Comparison of ENCODE assay signal across 9 cellular contexts in the genomic region with DNA sequence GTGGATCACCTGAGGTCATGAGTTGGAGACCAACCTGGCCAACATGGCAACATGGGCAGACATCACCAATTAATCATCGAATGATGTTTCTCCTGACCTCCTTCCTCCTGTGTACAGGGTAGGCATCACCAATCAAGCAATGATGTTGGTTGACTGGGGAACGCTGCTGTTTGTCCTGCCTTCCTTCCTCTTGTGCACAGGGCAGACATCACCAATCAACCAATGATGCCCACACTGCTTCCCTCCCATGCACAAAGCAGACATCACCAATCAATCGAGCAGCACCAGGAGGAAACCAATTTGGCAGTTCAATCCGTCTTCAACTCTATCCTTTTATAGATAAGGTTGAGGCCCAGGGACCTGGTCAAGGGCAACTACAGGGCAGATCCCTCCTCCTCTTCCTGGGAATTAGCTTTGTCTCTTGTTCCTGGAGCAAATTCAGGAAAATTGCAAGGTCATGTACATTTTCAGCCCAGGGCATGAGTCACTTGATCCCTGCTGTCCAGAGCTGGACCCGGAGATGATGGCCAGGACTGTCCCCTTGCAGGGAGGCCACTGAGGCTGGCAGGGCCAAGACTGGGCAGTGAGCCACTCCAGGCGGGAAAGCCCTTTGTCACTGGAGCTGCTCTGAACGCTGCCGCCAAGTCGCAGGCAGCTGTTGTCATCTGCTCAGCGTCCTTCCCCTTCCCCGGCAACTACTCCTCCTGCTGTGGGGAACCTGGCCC. TPM values are rescaled to one million over a fixed set of nuclear protein-coding genes. Genes with fewer than 3 reads are reported as not detected.
A peak's percentile ranks its signal among the peaks of the same experiment; 100 is the strongest.
DNase-seq lines count a peak whose midpoint lies in the region; ATAC-seq and TF ChIP-seq lines count a peak whose summit lies in the region.
"Had no signal": no experiment of that assay in that cellular context is flagged by ENCODE, and none has a peak within 500 bp of the region (broad histone marks: within the 10 kb centered on the region; RNA-seq: fewer than 3 reads in every experiment).

No MANE protein-coding gene starts in this region.

- intact Hi-C loops in natural killer cell (cut with micrococcal nuclease) (no loop called here), vagina (cut with DNase I) (no loop called here), tibial artery (cut with DNase I; ENCODE audit: low total_unique reads) (no loop called here)

- H3K27me3 Mint-ChIP-seq in natural killer cell treated with Interleukin-12 subunit alpha and Interleukin-12 subunit beta and Interleukin-15 and Interleukin-18, amount 100 ng/mL, for 72 hours, result no peaks in the 10 kb centered on the region
- peaks cover 0 to 3% of the 10 kb centered on the region in 2 donors for H3K27me3 Mint-ChIP-seq in natural killer cell (ENCODE audit: low read depth in 2 of 2)

- H3K27me3 ChIP-seq in vagina (no peaks in the 10 kb centered on the region), tibial artery (peaks cover 0 to 26% of the 10 kb centered on the region in 2 donors)

- H3K9me3 ChIP-seq in vagina (no peaks in the 10 kb centered on the region), tibial artery (no peaks in the 10 kb centered on the region)

- ATAC-seq in natural killer cell treated with Interleukin-12 subunit alpha and Interleukin-12 subunit beta and Interleukin-15 and Interleukin-18, amount 100 ng/mL, for 72 hours, result no peak
- no peak for ATAC-seq in natural killer cell
- ATAC-seq in HG03196 (IDR thresholded peaks at IDR 0.05; ENCODE audit: unreplicated experiment), result no peak

- peak; percentile 34 for DNase-seq in natural killer cell treated with Interleukin-12 subunit alpha and Interleukin-12 subunit beta and Interleukin-15 and Interleukin-18, amount 100 ng/mL, for 72 hours (ENCODE audit: low spot score)
- DNase-seq in natural killer cell (no peak), RWPE1 (ENCODE audit: low spot score) (no peak), globus pallidus (ENCODE audit: low spot score) (peak; percentile 52), vagina (ENCODE audit: extremely low spot score in 2 of 2) (no peak), 8988T (no peak), tibial artery (no peak)
- DNase-seq: effector memory CD4-positive, alpha-beta T cell had no signal

- no peak overlapping the region for H3K4me3 Mint-ChIP-seq in natural killer cell treated with Interleukin-12 subunit alpha and Interleukin-12 subunit beta and Interleukin-15 and Interleukin-18, amount 100 ng/mL, for 72 hours
- H3K4me3 Mint-ChIP-seq in natural killer cell, result no peak overlapping the region

- CTCF ChIA-PET in RWPE1 (lab: Yijun Ruan, JAX), result interaction anchor here (0.7 kb wide), 1 partner anchor 74 kb away, joined by 6 read pairs; no protein-coding TSS in a partner anchor

- POLR2A ChIA-PET in RWPE1 (lab: Yijun Ruan, JAX; ENCODE audit: low non-redundant PET), result no interaction called here

- no peak for TF ChIP-seq POLR2A in vagina (IDR thresholded peaks at IDR 0.05)

- no peak overlapping the region for H3K27ac Mint-ChIP-seq in natural killer cell treated with Interleukin-12 subunit alpha and Interleukin-12 subunit beta and Interleukin-15 and Interleukin-18, amount 100 ng/mL, for 72 hours
- H3K27ac Mint-ChIP-seq in natural killer cell, result peak overlapping the region in 1 of 2 donors; percentile 45

- H3K9me3 Mint-ChIP-seq in natural killer cell treated with Interleukin-12 subunit alpha and Interleukin-12 subunit beta and Interleukin-15 and Interleukin-18, amount 100 ng/mL, for 72 hours, result peaks cover 3% of the 10 kb centered on the region
- H3K9me3 Mint-ChIP-seq in natural killer cell, result no peaks in the 10 kb centered on the region

- no peaks in the 10 kb centered on the region for H3K36me3 Mint-ChIP-seq in natural killer cell treated with Interleukin-12 subunit alpha and Interleukin-12 subunit beta and Interleukin-15 and Interleukin-18, amount 100 ng/mL, for 72 hours
- no peaks in the 10 kb centered on the region for H3K36me3 Mint-ChIP-seq in natural killer cell

- H3K27ac ChIP-seq in RWPE1 (peak overlapping the region; percentile 9; the same call in 1 of the 2 replicates), vagina (peak overlapping the region; percentile 20), tibial artery (no peak overlapping the region)

- H3K4me1 ChIP-seq in vagina, result peaks cover 15% of the 10 kb centered on the region
- H3K4me1 ChIP-seq in tibial artery, result peaks cover 0 to 11% (median 7%) of the 10 kb centered on the region in 4 donors

- H3K36me3 ChIP-seq in vagina (no peaks in the 10 kb centered on the region), tibial artery (no peaks in the 10 kb centered on the region)

- peaks cover 15 to 22% of the 10 kb centered on the region in 2 donors for H3K4me1 Mint-ChIP-seq in natural killer cell treated with Interleukin-12 subunit alpha and Interleukin-12 subunit beta and Interleukin-15 and Interleukin-18, amount 100 ng/mL, for 72 hours (ENCODE audit: low read depth in 2 of 2)
- H3K4me1 Mint-ChIP-seq in natural killer cell, result peaks cover 11 to 33% of the 10 kb centered on the region in 2 donors

- no peak overlapping the region for H3K4me3 ChIP-seq in vagina
- no peak overlapping the region for H3K4me3 ChIP-seq in tibial artery

- TF ChIP-seq CTCF in natural killer cell (IDR thresholded peaks at IDR 0.05) (no peak), RWPE1 (conservative IDR thresholded peaks at IDR 0.05; ENCODE audit: low read depth) (no peak), vagina (IDR thresholded peaks at IDR 0.05) (no peak), tibial artery (IDR thresholded peaks at IDR 0.05) (no peak)

RNA-seq across cellular contexts. Expression of gene CSNK1G2, which starts 5.3 kb away (rescaled TPM):
- total RNA-seq in natural killer cell treated with Interleukin-12 subunit alpha and Interleukin-12 subunit beta and Interleukin-15 and Interleukin-18, amount 100 ng/mL, for 72 hours, result 100 to 1,000 TPM in 1 of 2 donors, 10 to 100 TPM in 1; 57.5 to 103 TPM
- total RNA-seq in natural killer cell (100 to 1,000 TPM; 138 to 143 (median 139) TPM), vagina (77.6 TPM)

RNA-seq across cellular contexts. Expression of gene ADAT3, which starts 30.4 kb away (rescaled TPM):
- 10 to 100 TPM in 1 of 2 donors, 1 to 10 TPM in 1; 7.5 to 13.3 TPM for total RNA-seq in natural killer cell treated with Interleukin-12 subunit alpha and Interleukin-12 subunit beta and Interleukin-15 and Interleukin-18, amount 100 ng/mL, for 72 hours
- total RNA-seq in natural killer cell (10 to 100 TPM; 13.0 to 20.9 (median 13.1) TPM), vagina (5.2 TPM)

RNA-seq across cellular contexts. Expression of gene SCAMP4, which starts 30.4 kb away (rescaled TPM):
- 10 to 100 TPM; 34.8 to 66.2 TPM for total RNA-seq in natural killer cell treated with Interleukin-12 subunit alpha and Interleukin-12 subunit beta and Interleukin-15 and Interleukin-18, amount 100 ng/mL, for 72 hours
- total RNA-seq in natural killer cell, result 10 to 100 TPM; 43.1 to 53.7 (median 46.9) TPM
- total RNA-seq in vagina, result 51.3 TPM

RNA-seq across cellular contexts. Expression of gene ABHD17A, which starts 50.4 kb away (rescaled TPM):
- total RNA-seq in natural killer cell treated with Interleukin-12 subunit alpha and Interleukin-12 subunit beta and Interleukin-15 and Interleukin-18, amount 100 ng/mL, for 72 hours, result 100 to 1,000 TPM; 127 to 132 TPM
- total RNA-seq in natural killer cell, result 100 to 1,000 TPM; 554 to 652 (median 608) TPM
- total RNA-seq in vagina, result 83.0 TPM

Comparison
In these comparisons a context has a peak if more than half of its experiments do, and no peak if none do; other contexts are left out.
1. DNase-seq: peak in natural killer cell treated with Interleukin-12 subunit alpha and Interleukin-12 subunit beta and Interleukin-15 and Interleukin-18, amount 100 ng/mL, for 72 hours (single experiment) and globus pallidus (single experiment); none in natural killer cell (single experiment), RWPE1 (single experiment), vagina (0 of 2), 8988T (single experiment) and tibial artery (0 of 2).
2. H3K27ac ChIP-seq: peak in RWPE1 (single experiment) and vagina (single experiment); none in tibial artery (0 of 2).